Comparison of ENCODE assay signal across 22 cellular contexts in the genomic region with DNA sequence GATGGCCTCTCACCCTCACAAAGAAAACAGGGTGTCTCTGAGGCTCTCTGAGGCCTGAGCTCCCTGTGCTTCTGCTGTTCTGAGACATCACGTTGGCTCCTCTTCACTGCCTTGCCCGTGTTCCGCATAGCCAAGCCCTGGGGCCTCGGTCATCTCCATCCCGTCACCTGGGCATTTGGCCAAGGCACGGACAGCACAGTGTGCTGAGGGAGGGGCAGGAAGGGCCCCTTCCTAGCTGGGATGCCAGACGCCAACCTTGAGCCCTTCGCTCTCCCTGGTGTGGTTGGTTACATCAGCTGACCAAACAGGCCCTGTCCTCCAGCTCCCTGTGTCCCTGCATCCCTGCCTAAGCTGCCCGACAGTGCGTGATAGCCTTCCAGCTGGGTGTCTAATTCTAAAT. TPM values are rescaled to one million over a fixed set of nuclear protein-coding genes. Genes with fewer than 3 reads are reported as not detected.
A peak's percentile ranks its signal among the peaks of the same experiment; 100 is the strongest.
DNase-seq lines count a peak whose midpoint lies in the region; ATAC-seq and TF ChIP-seq lines count a peak whose summit lies in the region.
"Had no signal": no experiment of that assay in that cellular context is flagged by ENCODE, and none has a peak within 500 bp of the region (broad histone marks: within the 10 kb centered on the region; RNA-seq: fewer than 3 reads in every experiment).

No MANE protein-coding gene starts in this region.

- CTCF ChIA-PET in T-cell (lab: Charles Lee): interaction anchor here in 1 of 2 donors (0.7 kb wide), 1 partner anchor 115 kb away, joined by 4 read pairs; no protein-coding TSS in a partner anchor

- no peak overlapping the region for H3K27ac Mint-ChIP-seq in T-cell
- H3K27ac Mint-ChIP-seq: activated CD8-positive, alpha-beta T cell treated with anti-CD3 and anti-CD28 coated beads for 36 hours; stimulated activated effector memory CD8-positive, alpha-beta T cell treated with anti-CD3 and anti-CD28 coated beads, Interleukin-12 subunit alpha, Interleukin-12 subunit beta, amount 100 ng/mL, for 72 hours had no signal

- no peak overlapping the region for H3K4me2 ChIP-seq in mesenchymal stem cell (ENCODE audit: low read length, poor library complexity, severe bottlenecking)

- H3K36me3 Mint-ChIP-seq in T-cell: no peaks in the 10 kb centered on the region
- H3K36me3 Mint-ChIP-seq: stimulated activated effector memory CD8-positive, alpha-beta T cell treated with anti-CD3 and anti-CD28 coated beads, Interleukin-12 subunit alpha, Interleukin-12 subunit beta, amount 100 ng/mL, for 72 hours had no signal

- H3K23ac ChIP-seq in mesenchymal stem cell (ENCODE audit: low read length in 2 of 2): no peak overlapping the region

- peak overlapping the region; percentile 11 to 32 for H2BK12ac ChIP-seq in mesenchymal stem cell (ENCODE audit: low read length in 2 of 2)

- peaks cover 23% of the 10 kb centered on the region for H3K4me1 ChIP-seq in mesenchymal stem cell (ENCODE audit: control insufficient read depth, insufficient read depth, low read depth, low read length)

- DNase-seq in A172 (ENCODE audit: low spot score) (peak; percentile 64), NCI-H748 (lab: John Stamatoyannopoulos, UW; ENCODE audit: unreplicated experiment) (peak; percentile 68), cardiac fibroblast (ENCODE audit: low read depth in 2 of 2) (peak; percentile 65 to 75), mesenchymal stem cell (no peak), T-cell (no peak), cerebellar cortex (ENCODE audit: low spot score) (no peak)
- DNase-seq: activated CD8-positive, alpha-beta T cell treated with anti-CD3 and anti-CD28 coated beads for 36 hours; amygdala; Caco-2; GDM1; nucleus accumbens; small intestine; transverse colon had no signal

- H2AFZ ChIP-seq in mesenchymal stem cell (ENCODE audit: low read depth, low read length): no peak overlapping the region

- peak overlapping the region; percentile 67 for H4K8ac ChIP-seq in mesenchymal stem cell (ENCODE audit: low read length)

- H3K18ac ChIP-seq in mesenchymal stem cell (ENCODE audit: low read depth in 1 of 2, low read length in 2 of 2): peak overlapping the region; percentile 47 to 61

- H3K27me3 ChIP-seq in mesenchymal stem cell (ENCODE audit: control insufficient read depth in 1 of 2, insufficient read depth in 1 of 2, low read length in 2 of 2): peaks cover 3 to 12% of the 10 kb centered on the region in 2 experiments

- H2AK5ac ChIP-seq in mesenchymal stem cell (ENCODE audit: low read length, severe bottlenecking): no peak overlapping the region

- H2BK5ac ChIP-seq in mesenchymal stem cell (ENCODE audit: low read depth, low read length, poor library complexity, severe bottlenecking): no peak overlapping the region

- H3K4ac ChIP-seq in mesenchymal stem cell (ENCODE audit: low read depth in 1 of 2, low read length in 2 of 2): peak overlapping the region in 1 of 2 experiments; percentile 89

- H3K79me1 ChIP-seq in mesenchymal stem cell (replicated peaks; ENCODE audit: low read length, poor library complexity, severe bottlenecking): no peaks in the 10 kb centered on the region

- no peak overlapping the region for H3K4me3 Mint-ChIP-seq in T-cell
- H3K4me3 Mint-ChIP-seq: activated CD8-positive, alpha-beta T cell treated with anti-CD3 and anti-CD28 coated beads for 36 hours; stimulated activated effector memory CD8-positive, alpha-beta T cell treated with anti-CD3 and anti-CD28 coated beads, Interleukin-12 subunit alpha, Interleukin-12 subunit beta, amount 100 ng/mL, for 72 hours had no signal

- H4K91ac ChIP-seq in mesenchymal stem cell (ENCODE audit: low read length): peak overlapping the region; percentile 48

- H3K4me3 ChIP-seq in cardiac fibroblast (replicated peaks in 1 of 2; ENCODE audit: low read depth in 2 of 2, low read length in 2 of 2): peak overlapping the region in 1 of 2 donors; percentile 3
- H3K4me3 ChIP-seq in mesenchymal stem cell (ENCODE audit: insufficient read depth in 1 of 2, low read depth in 1 of 2, low read length in 2 of 2): no peak overlapping the region
- H3K4me3 ChIP-seq: coronary artery, heart left ventricle, transverse colon had no signal

- TF ChIP-seq CTCF in cardiac fibroblast (IDR thresholded peaks at IDR 0.05; ENCODE audit: low read depth, low read length): no peak

- H3K9me3 ChIP-seq in mesenchymal stem cell (ENCODE audit: control insufficient read depth, low read length): no peaks in the 10 kb centered on the region
- H3K9me3 ChIP-seq: Caco-2, heart left ventricle, transverse colon had no signal

- no peak overlapping the region for H3K9ac ChIP-seq in mesenchymal stem cell (ENCODE audit: low read length)

- H2BK120ac ChIP-seq in mesenchymal stem cell (ENCODE audit: low read depth, low read length): peak overlapping the region; percentile 85

- H3K4me1 Mint-ChIP-seq in T-cell: peaks cover 7 to 22% (median 10%) of the 10 kb centered on the region in 3 donors

- 84% methylated on average over 10 of the region's 10 CpGs for WGBS in mesenchymal stem cell

- H2BK15ac ChIP-seq in mesenchymal stem cell (ENCODE audit: low read depth, poor library complexity, severe bottlenecking): no peak overlapping the region

- ATAC-seq in T-cell (replicated peaks in 1 of 4) (no peak), GM21390 (IDR thresholded peaks at IDR 0.05; ENCODE audit: unreplicated experiment) (no peak), HG03439 (IDR thresholded peaks at IDR 0.05; ENCODE audit: unreplicated experiment) (no peak)
- ATAC-seq: activated CD8-positive, alpha-beta T cell treated with anti-CD3 and anti-CD28 coated beads for 36 hours; HCT116; stimulated activated effector memory CD8-positive, alpha-beta T cell treated with anti-CD3 and anti-CD28 coated beads, Interleukin-12 subunit alpha, Interleukin-12 subunit beta, amount 100 ng/mL, for 72 hours had no signal

- peaks cover 0 to 2% of the 10 kb centered on the region in 2 experiments for H3K36me3 ChIP-seq in mesenchymal stem cell (ENCODE audit: control insufficient read depth in 1 of 2, insufficient read depth in 2 of 2, low read depth in 1 of 2, low read length in 2 of 2)
- H3K36me3 ChIP-seq: heart left ventricle, transverse colon had no signal

- H3K9me3 Mint-ChIP-seq in T-cell: no peaks in the 10 kb centered on the region
- H3K9me3 Mint-ChIP-seq: activated CD8-positive, alpha-beta T cell treated with anti-CD3 and anti-CD28 coated beads for 36 hours; stimulated activated effector memory CD8-positive, alpha-beta T cell treated with anti-CD3 and anti-CD28 coated beads, Interleukin-12 subunit alpha, Interleukin-12 subunit beta, amount 100 ng/mL, for 72 hours had no signal

- POLR2A ChIA-PET in T-cell (lab: Charles Lee): interaction anchor here in 1 of 2 donors (0.5 kb wide), 2 partner anchors 30 to 286 kb away, joined by 3 to 6 read pairs; a partner anchor contains a TSS

- peak overlapping the region in 1 of 2 experiments; percentile 79 for H3K14ac ChIP-seq in mesenchymal stem cell (ENCODE audit: low read length in 2 of 2)

- H3K27ac ChIP-seq in mesenchymal stem cell (ENCODE audit: low read length, poor library complexity, severe bottlenecking): no peak overlapping the region
- H3K27ac ChIP-seq: coronary artery had no signal

- peaks cover 8 to 22% of the 10 kb centered on the region in 2 donors for H3K27me3 Mint-ChIP-seq in T-cell
- H3K27me3 Mint-ChIP-seq: activated CD8-positive, alpha-beta T cell treated with anti-CD3 and anti-CD28 coated beads for 36 hours had no signal

RNA-seq across cellular contexts. Expression of a gene that starts 25.9 kb away (rescaled TPM):
- total RNA-seq in A172 (2014; rRNA removed; shearing (Covaris generic)): 2.0 and 3.0 TPM in 2 replicates
- polyA plus RNA-seq in mesenchymal stem cell (2013, experiment 1 of 2): 1.5 TPM
- polyA plus RNA-seq in mesenchymal stem cell (2013, experiment 2 of 2): 1.5 TPM
- under 1 TPM in 1 of 5 donors, not detected in 4; 0.44 TPM for total RNA-seq in T-cell
- total RNA-seq: Caco-2, mononuclear cell had no signal

RNA-seq across cellular contexts. Expression of a gene that starts 30.5 kb away (rescaled TPM):
- total RNA-seq in A172 (2014; rRNA removed; shearing (Covaris generic)): 0.02 and 0.10 TPM in 2 replicates
- 0.03 TPM for polyA plus RNA-seq in mesenchymal stem cell (2013, experiment 1 of 2)
- not detected for polyA plus RNA-seq in mesenchymal stem cell (2013, experiment 2 of 2)
- total RNA-seq in T-cell: 1 to 10 TPM in 4 of 5 donors, under 1 TPM in 1; 0.92 to 2.1 (median 1.1) TPM
- total RNA-seq: epithelial cell of proximal tubule, kidney epithelial cell, transverse colon had no signal

RNA-seq across cellular contexts. Expression of a gene that starts 54.8 kb away (rescaled TPM):
- total RNA-seq in A172 (2014; rRNA removed; shearing (Covaris generic)): 1.4 and 1.5 TPM in 2 replicates
- polyA plus RNA-seq in mesenchymal stem cell (2013, experiment 1 of 2): 1.5 TPM
- 1.5 TPM for polyA plus RNA-seq in mesenchymal stem cell (2013, experiment 2 of 2)
- total RNA-seq in T-cell: under 1 TPM in 3 of 5 donors, not detected in 2; 0.16 to 0.32 (median 0.26) TPM

RNA-seq across cellular contexts. Expression of a gene that starts 57.6 kb away (rescaled TPM):
- not detected in 2 replicates for total RNA-seq in A172 (2014; rRNA removed; shearing (Covaris generic))
- not detected for polyA plus RNA-seq in mesenchymal stem cell (2013, experiment 1 of 2)
- polyA plus RNA-seq in mesenchymal stem cell (2013, experiment 2 of 2): not detected
- not detected for total RNA-seq in T-cell
- total RNA-seq: activated CD8-positive, alpha-beta T cell treated with anti-CD3 and anti-CD28 coated beads for 36 hours; Caco-2; epithelial cell of proximal tubule; heart left ventricle; kidney epithelial cell; mononuclear cell; transverse colon had no signal
- polyA plus RNA-seq: heart left ventricle, small intestine had no signal

Comparison
In these comparisons a context has a peak if more than half of its experiments do, and no peak if none do; other contexts are left out.
1. DNase-seq: peak in A172 (single experiment), NCI-H748 (single experiment) and cardiac fibroblast (2 of 2); none in mesenchymal stem cell (single experiment), T-cell (0 of 34) and cerebellar cortex (single experiment).